8 cellular contexts compared by ENCODE assay signal in the genomic region with DNA sequence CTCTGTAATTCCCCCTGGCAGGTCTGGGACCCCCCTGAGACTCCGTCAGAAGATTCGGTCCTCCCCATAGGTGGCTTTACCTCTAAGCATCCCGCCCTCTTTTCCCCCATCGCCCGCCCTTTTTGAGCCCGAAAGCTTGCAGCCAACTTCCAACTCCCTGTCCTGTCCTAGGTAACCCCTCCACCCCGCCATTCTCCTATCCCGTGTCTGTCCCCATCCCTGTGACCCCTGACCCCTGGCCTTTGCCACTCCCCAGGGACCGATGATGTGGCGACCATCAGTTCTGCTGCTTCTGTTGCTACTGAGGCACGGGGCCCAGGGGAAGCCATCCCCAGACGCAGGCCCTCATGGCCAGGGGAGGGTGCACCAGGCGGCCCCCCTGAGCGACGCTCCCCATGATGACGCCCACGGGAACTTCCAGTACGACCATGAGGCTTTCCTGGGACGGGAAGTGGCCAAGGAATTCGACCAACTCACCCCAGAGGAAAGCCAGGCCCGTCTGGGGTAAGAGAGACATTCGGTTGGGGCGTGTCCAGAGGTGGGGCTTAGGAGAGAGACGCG.
A peak's percentile ranks its signal among the peaks of the same experiment; 100 is the strongest.
DNase-seq lines count a peak whose midpoint lies in the region; ATAC-seq and TF ChIP-seq lines count a peak whose summit lies in the region.

No MANE protein-coding gene starts in this region.

- no peaks in the 10 kb centered on the region for H3K27me3 ChIP-seq in iPS-18a (ENCODE audit: control insufficient read depth, insufficient read depth, low read length)

- no peak overlapping the region for H3K27ac ChIP-seq in iPS-18a (ENCODE audit: low read length)

- H3K9me3 Mint-ChIP-seq in activated naive CD8-positive, alpha-beta T cell treated with anti-CD3 and anti-CD28 coated beads, Interleukin-2, amount 50 U/mL, for 24 hours: no peaks in the 10 kb centered on the region

- POLR2A ChIA-PET in HEK293T (lab: Yijun Ruan, JAX): no interaction called here

- H3K36me3 Mint-ChIP-seq in activated naive CD8-positive, alpha-beta T cell treated with anti-CD3 and anti-CD28 coated beads, Interleukin-2, amount 50 U/mL, for 24 hours (ENCODE audit: low read depth): no peaks in the 10 kb centered on the region

- no peak for TF ChIP-seq CTCF in HFF-Myc (IDR thresholded peaks at IDR 0.05; ENCODE audit: low read depth, low read length, missing control alignments)

- H3K4me3 ChIP-seq in HFF-Myc (replicated peaks; ENCODE audit: low read depth, low read length): peak overlapping the region; percentile 60
- H3K4me3 ChIP-seq in iPS-18a (ENCODE audit: low read length): peak overlapping the region; percentile 53

- H3K4me1 ChIP-seq in iPS-18a (ENCODE audit: control insufficient read depth, low read depth, low read length): no peaks in the 10 kb centered on the region

- H3K9ac ChIP-seq in iPS-18a (ENCODE audit: low read length): no peak overlapping the region

- peak overlapping the region; percentile 77 for H3K4me3 Mint-ChIP-seq in activated naive CD8-positive, alpha-beta T cell treated with anti-CD3 and anti-CD28 coated beads, Interleukin-2, amount 50 U/mL, for 24 hours

- peaks cover 5% of the 10 kb centered on the region for H3K36me3 ChIP-seq in iPS-18a (ENCODE audit: control insufficient read depth, low read depth, low read length)

- CTCF ChIA-PET in HEK293T (lab: Yijun Ruan, JAX): no interaction called here

- H3K27me3 Mint-ChIP-seq in activated naive CD8-positive, alpha-beta T cell treated with anti-CD3 and anti-CD28 coated beads, Interleukin-2, amount 50 U/mL, for 24 hours: peaks cover 2% of the 10 kb centered on the region

- peaks cover 18% of the 10 kb centered on the region for H3K4me1 Mint-ChIP-seq in activated naive CD8-positive, alpha-beta T cell treated with anti-CD3 and anti-CD28 coated beads, Interleukin-2, amount 50 U/mL, for 24 hours

- H3K9me3 ChIP-seq in iPS-18a (ENCODE audit: control insufficient read depth, low read depth, low read length): no peaks in the 10 kb centered on the region

- ATAC-seq in activated naive CD8-positive, alpha-beta T cell treated with anti-CD3 and anti-CD28 coated beads, Interleukin-2, amount 50 U/mL, for 24 hours: peak; percentile 25
- peak; percentile 11 for ATAC-seq in stimulated activated naive CD8-positive, alpha-beta T cell treated with anti-CD3 and anti-CD28 coated beads, Interleukin-15, Interleukin-2, amounts not matched to agents 100 U/mL and 50 U/mL, for 24 hours
- ATAC-seq in HG02885 (IDR thresholded peaks at IDR 0.05; ENCODE audit: poor library complexity, unreplicated experiment): no peak
- no peak for ATAC-seq in GM21737 (IDR thresholded peaks at IDR 0.05; ENCODE audit: unreplicated experiment)

- no peak overlapping the region for H3K27ac Mint-ChIP-seq in activated naive CD8-positive, alpha-beta T cell treated with anti-CD3 and anti-CD28 coated beads, Interleukin-2, amount 50 U/mL, for 24 hours

- DNase-seq in HFF-Myc (ENCODE audit: extremely low read depth, low read depth): no peak
- no peak for DNase-seq in activated naive CD8-positive, alpha-beta T cell treated with anti-CD3 and anti-CD28 coated beads, Interleukin-2, amount 50 U/mL, for 24 hours
- DNase-seq in stimulated activated naive CD8-positive, alpha-beta T cell treated with anti-CD3 and anti-CD28 coated beads, Interleukin-15, Interleukin-2, amounts not matched to agents 100 U/mL and 50 U/mL, for 24 hours: no peak
- DNase-seq in NCI-H82 treated with DMSO at 0.1 percent for 48 hours (lab: John Stamatoyannopoulos, UW; ENCODE audit: unreplicated experiment): no peak
- DNase-seq in HEK293T (ENCODE audit: extremely low spot score): no peak

TF ChIP-seq in HEK293T, 16 proteins besides CTCF, POLR2A, EP300 and RAD21:
- TF ChIP-seq CTBP1 (IDR thresholded peaks at IDR 0.05; ENCODE audit: borderline replicate concordance): no peak
- TF ChIP-seq SP1 (IDR thresholded peaks at IDR 0.05): no peak
- no peak for TF ChIP-seq ELF4 (IDR thresholded peaks at IDR 0.05)
- no peak for TF ChIP-seq PKNOX1 (IDR thresholded peaks at IDR 0.05)
- no peak for TF ChIP-seq NFRKB (IDR thresholded peaks at IDR 0.05)
- TF ChIP-seq TARDBP (IDR thresholded peaks at IDR 0.05): no peak
- TF ChIP-seq ZNF384 (IDR thresholded peaks at IDR 0.05): no peak
- TF ChIP-seq L3MBTL2 (conservative IDR thresholded peaks at IDR 0.05): no peak
- TF ChIP-seq ARNT (IDR thresholded peaks at IDR 0.05): no peak
- no peak for TF ChIP-seq BHLHE40 (IDR thresholded peaks at IDR 0.05; ENCODE audit: borderline replicate concordance)
- TF ChIP-seq FOXM1 (IDR thresholded peaks at IDR 0.05; ENCODE audit: borderline replicate concordance): no peak
- no peak for TF ChIP-seq FOXK2 (IDR thresholded peaks at IDR 0.05)
- TF ChIP-seq SUZ12 (IDR thresholded peaks at IDR 0.05): no peak
- TF ChIP-seq HDGF (IDR thresholded peaks at IDR 0.05; ENCODE audit: borderline replicate concordance): no peak
TF ChIP-seq in HEK293T: peak in this region for 0.

Comparison
In these comparisons a context has a peak if more than half of its experiments do, and no peak if none do; other contexts are left out.
1. ATAC-seq: peak in activated naive CD8-positive, alpha-beta T cell treated with anti-CD3 and anti-CD28 coated beads, Interleukin-2, amount 50 U/mL, for 24 hours (single experiment) and stimulated activated naive CD8-positive, alpha-beta T cell treated with anti-CD3 and anti-CD28 coated beads, Interleukin-15, Interleukin-2, amounts not matched to agents 100 U/mL and 50 U/mL, for 24 hours (single experiment); none in HG02885 (single experiment) and GM21737 (single experiment).